ENCODE assay signal across 25 cellular contexts in genomic region chr5:140232731-140233130, GRCh38.
"Had no signal": no experiment of that assay in that cellular context is flagged by ENCODE, and none has a peak within 500 bp of the region (broad histone marks: within the 10 kb centered on the region; RNA-seq: fewer than 3 reads in every experiment).

No MANE protein-coding gene starts in this region.

- DNase-seq: activated CD4-positive, alpha-beta T cell treated with anti-CD3 and anti-CD28 coated beads for 36 hours; activated CD4-positive, alpha-beta T cell treated with anti-CD3 and anti-CD28 coated beads, Interleukin-2, amount 10 ng/mL, durations not matched to agents 7 days and 5 days; activated CD4-positive, alpha-beta T cell treated with anti-CD3 and anti-CD28 coated beads, Interleukin-2, amount 50 U/mL, for 48 hours; activated CD4-positive, CD25-positive, alpha-beta regulatory T cell; activated CD4-positive, CD25-positive, alpha-beta regulatory T cell treated with anti-CD3 and anti-CD28 coated beads, Interleukin-2, amount 50 U/mL, for 72 hours; activated CD8-positive, alpha-beta memory T cell treated with anti-CD3 and anti-CD28 coated beads for 24 hours; activated CD8-positive, alpha-beta T cell treated with anti-CD3 and anti-CD28 coated beads for 36 hours; activated effector memory CD4-positive, alpha-beta T cell treated with Interleukin-2 at 50 U/mL for 16 hours; activated gamma-delta T cell treated with Interleukin-2 at 50 U/mL for 16 hours; activated naive CD4-positive, alpha-beta T cell treated with anti-CD3 and anti-CD28 coated beads, Interleukin-2, amount 50 U/mL, for 16 hours; activated naive CD4-positive, alpha-beta T cell treated with Interleukin-2 at 50 U/mL for 16 hours; activated T-cell treated with anti-CD3 and anti-CD28 coated beads, Interleukin-2, amount 50 U/mL, for 4 hours; amniotic stem cell; anterior cingulate cortex; brain microvascular endothelial cell; dorsolateral prefrontal cortex; effector memory CD4-positive, alpha-beta T cell; endodermal cell; foreskin keratinocyte; head of caudate nucleus; T-helper 2 cell had no signal

- FAIRE-seq: astrocyte had no signal

- H3K36me3 ChIP-seq: brain microvascular endothelial cell, esophagus muscularis mucosa had no signal

- H3K27me3 ChIP-seq: brain microvascular endothelial cell, dorsolateral prefrontal cortex, esophagus muscularis mucosa, foreskin keratinocyte had no signal

- H3K4me3 ChIP-seq: coronary artery, dorsolateral prefrontal cortex, esophagus muscularis mucosa had no signal

- ATAC-seq: activated CD4-positive, alpha-beta T cell treated with anti-CD3 and anti-CD28 coated beads for 36 hours; activated CD8-positive, alpha-beta T cell treated with anti-CD3 and anti-CD28 coated beads for 36 hours; activated T-cell treated with anti-CD3 and anti-CD28 coated beads, Interleukin-2, amount 50 U/mL, for 4 hours; activated T-helper 17 cell treated with anti-CD3 and anti-CD28 coated beads, Interleukin-2, amount 50 U/mL, for 72 hours; foreskin keratinocyte had no signal

- H3K9me3 ChIP-seq: esophagus muscularis mucosa had no signal

- H3K27ac ChIP-seq: brain microvascular endothelial cell, coronary artery, dorsolateral prefrontal cortex, esophagus muscularis mucosa, foreskin keratinocyte had no signal
